In the genomic region with DNA sequence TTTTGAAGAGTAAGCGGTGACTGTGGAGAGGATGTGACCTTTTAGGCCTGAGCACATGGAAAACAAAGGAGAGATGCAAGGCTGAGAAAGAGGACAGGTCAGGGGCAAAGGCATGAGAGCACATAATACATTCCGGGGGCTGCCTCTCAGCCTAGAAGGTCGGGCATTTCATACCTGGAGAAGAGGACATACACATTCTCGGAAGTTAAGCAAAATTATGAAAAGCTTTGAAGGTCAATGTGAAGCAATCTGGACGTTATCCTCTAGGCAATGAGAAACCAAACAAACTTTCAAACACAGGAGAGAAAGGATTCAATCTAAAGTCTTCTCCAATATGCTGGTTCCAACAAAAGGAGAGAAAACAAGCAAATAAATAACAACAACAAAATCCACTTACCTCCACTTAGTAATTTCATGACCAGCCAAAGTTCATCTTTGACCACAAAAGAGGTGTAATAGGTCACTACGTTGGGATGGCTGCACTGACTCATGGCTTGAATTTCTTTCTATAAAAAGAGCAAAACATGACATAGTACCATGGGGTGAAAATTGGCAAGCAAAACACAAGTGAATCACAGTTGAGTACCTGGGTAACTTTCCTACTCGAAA, we compare ENCODE assay signal across 12 cellular contexts.
A peak's percentile ranks its signal among the peaks of the same experiment; 100 is the strongest.
DNase-seq lines count a peak whose midpoint lies in the region; ATAC-seq and TF ChIP-seq lines count a peak whose summit lies in the region.
"Had no signal": no experiment of that assay in that cellular context is flagged by ENCODE, and none has a peak within 500 bp of the region (broad histone marks: within the 10 kb centered on the region; RNA-seq: fewer than 3 reads in every experiment).

No MANE protein-coding gene starts in this region.

- peak overlapping the region; percentile 36 for H3K4me3 Mint-ChIP-seq in stimulated activated naive CD8-positive, alpha-beta T cell treated with anti-CD3 and anti-CD28 coated beads, Interleukin-15, Interleukin-2, amounts not matched to agents 100 ng/mL and 50 ng/mL, for 24 hours
- H3K4me3 Mint-ChIP-seq in nephron progenitor cell, result no peak overlapping the region
- H3K4me3 Mint-ChIP-seq: activated CD4-positive, alpha-beta T cell treated with anti-CD3 and anti-CD28 coated beads, Interleukin-2, amount 10 ng/mL, durations not matched to agents 7 days and 5 days; CD4-positive, CD25-positive, alpha-beta regulatory T cell had no signal

- H3K4me3 ChIP-seq in right atrium auricular region (no peak overlapping the region), fibroblast of pulmonary artery (replicated peaks; ENCODE audit: low read depth, low read length) (no peak overlapping the region), tibial artery (no peak overlapping the region)

- no peaks in the 10 kb centered on the region for H3K9me3 Mint-ChIP-seq in stimulated activated naive CD8-positive, alpha-beta T cell treated with anti-CD3 and anti-CD28 coated beads, Interleukin-15, Interleukin-2, amounts not matched to agents 100 ng/mL and 50 ng/mL, for 24 hours
- H3K9me3 Mint-ChIP-seq in nephron progenitor cell, result no peaks in the 10 kb centered on the region
- H3K9me3 Mint-ChIP-seq: activated CD4-positive, alpha-beta T cell treated with anti-CD3 and anti-CD28 coated beads, Interleukin-2, amount 10 ng/mL, durations not matched to agents 7 days and 5 days had no signal

- H3K36me3 Mint-ChIP-seq in stimulated activated naive CD8-positive, alpha-beta T cell treated with anti-CD3 and anti-CD28 coated beads, Interleukin-15, Interleukin-2, amounts not matched to agents 100 ng/mL and 50 ng/mL, for 24 hours (ENCODE audit: low read depth), result peaks cover 44% of the 10 kb centered on the region
- peaks cover 26% of the 10 kb centered on the region for H3K36me3 Mint-ChIP-seq in nephron progenitor cell (ENCODE audit: low read depth)

- peaks cover 6% of the 10 kb centered on the region for H3K36me3 ChIP-seq in right atrium auricular region
- H3K36me3 ChIP-seq in tibial artery, result peaks cover 0 to 7% (median 0%) of the 10 kb centered on the region in 3 donors

- H3K27ac Mint-ChIP-seq in stimulated activated naive CD8-positive, alpha-beta T cell treated with anti-CD3 and anti-CD28 coated beads, Interleukin-15, Interleukin-2, amounts not matched to agents 100 ng/mL and 50 ng/mL, for 24 hours, result peak overlapping the region; percentile 91
- no peak overlapping the region for H3K27ac Mint-ChIP-seq in nephron progenitor cell

- no peak for DNase-seq in Right ventricle myocardium inferior (ENCODE audit: missing footprints)
- DNase-seq in right atrium auricular region (ENCODE audit: low spot score), result no peak
- DNase-seq in SW480 (ENCODE audit: low spot score), result peak; percentile 15
- peak; percentile 22 for DNase-seq in fibroblast of pulmonary artery (ENCODE audit: low read depth)
- DNase-seq in NCI-H526 (lab: John Stamatoyannopoulos, UW), result no peak
- DNase-seq in nephron progenitor cell, result no peak
- no peak for DNase-seq in tibial artery
- DNase-seq: activated CD4-positive, alpha-beta T cell treated with anti-CD3 and anti-CD28 coated beads, Interleukin-2, amount 10 ng/mL, durations not matched to agents 7 days and 5 days; caudate nucleus; NCI-H1436 treated with DMSO at 0.1 percent for 48 hours had no signal

- intact Hi-C loops in Right ventricle myocardium inferior (cut with DNase I), result no loop called here
- intact Hi-C loops in tibial artery (cut with DNase I; ENCODE audit: low total_unique reads), result no loop called here

- TF ChIP-seq CTCF in right atrium auricular region (IDR thresholded peaks at IDR 0.05) (no peak), fibroblast of pulmonary artery (IDR thresholded peaks at IDR 0.05; ENCODE audit: low read length, missing control alignments) (no peak), nephron progenitor cell (IDR thresholded peaks at IDR 0.05) (no peak), tibial artery (IDR thresholded peaks at IDR 0.05) (no peak)

- H3K27ac ChIP-seq in right atrium auricular region (peak overlapping the region in 1 of 2 donors; percentile 55), tibial artery (no peak overlapping the region)

- ATAC-seq in Right ventricle myocardium inferior, result peak; percentile 12

- peaks cover 0 to 30% of the 10 kb centered on the region in 2 donors for H3K4me1 ChIP-seq in right atrium auricular region
- H3K4me1 ChIP-seq in tibial artery, result no peaks in the 10 kb centered on the region

- H3K9me3 ChIP-seq in right atrium auricular region, result no peaks in the 10 kb centered on the region
- no peaks in the 10 kb centered on the region for H3K9me3 ChIP-seq in tibial artery

- peaks cover 56% of the 10 kb centered on the region for H3K4me1 Mint-ChIP-seq in stimulated activated naive CD8-positive, alpha-beta T cell treated with anti-CD3 and anti-CD28 coated beads, Interleukin-15, Interleukin-2, amounts not matched to agents 100 ng/mL and 50 ng/mL, for 24 hours (ENCODE audit: low read depth)
- peaks cover 17% of the 10 kb centered on the region for H3K4me1 Mint-ChIP-seq in nephron progenitor cell

- H3K27me3 ChIP-seq in right atrium auricular region (no peaks in the 10 kb centered on the region), tibial artery (no peaks in the 10 kb centered on the region)

- no peaks in the 10 kb centered on the region for H3K27me3 Mint-ChIP-seq in stimulated activated naive CD8-positive, alpha-beta T cell treated with anti-CD3 and anti-CD28 coated beads, Interleukin-15, Interleukin-2, amounts not matched to agents 100 ng/mL and 50 ng/mL, for 24 hours
- peaks cover 2% of the 10 kb centered on the region for H3K27me3 Mint-ChIP-seq in nephron progenitor cell (ENCODE audit: low read depth, poor library complexity)
- H3K27me3 Mint-ChIP-seq: activated CD4-positive, alpha-beta T cell treated with anti-CD3 and anti-CD28 coated beads, Interleukin-2, amount 10 ng/mL, durations not matched to agents 7 days and 5 days; CD4-positive, CD25-positive, alpha-beta regulatory T cell had no signal

Comparison
In these comparisons a context has a peak if more than half of its experiments do, and no peak if none do; other contexts are left out.
1. DNase-seq: peak in SW480 (single experiment) and fibroblast of pulmonary artery (single experiment); none in Right ventricle myocardium inferior (single experiment), right atrium auricular region (single experiment), NCI-H526 (0 of 2), nephron progenitor cell (single experiment) and tibial artery (0 of 2).